Comparison of ENCODE assay signal across 10 cellular contexts in the genomic region with DNA sequence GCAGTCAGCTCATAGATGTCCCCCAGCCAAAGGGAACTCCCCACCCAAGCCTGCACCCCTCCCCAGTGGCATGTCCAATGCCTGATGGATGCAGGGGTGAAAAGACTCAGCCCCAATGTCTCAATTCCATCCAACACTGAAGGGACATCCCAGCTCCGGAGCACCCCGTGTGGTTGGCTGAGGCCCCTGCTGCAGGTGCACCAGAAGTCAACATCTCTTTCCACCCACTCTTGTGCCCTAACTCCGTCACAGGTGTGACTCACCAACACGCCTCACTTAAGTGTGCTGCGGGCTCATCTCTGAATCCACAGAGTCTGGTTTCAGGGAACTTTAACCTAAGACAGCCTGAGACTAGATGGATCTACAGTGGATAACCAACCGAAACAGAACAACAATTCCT. TPM values are rescaled to one million over a fixed set of nuclear protein-coding genes. Genes with fewer than 3 reads are reported as not detected.
DNase-seq lines count a peak whose midpoint lies in the region; ATAC-seq and TF ChIP-seq lines count a peak whose summit lies in the region.
"Had no signal": no experiment of that assay in that cellular context is flagged by ENCODE, and none has a peak within 500 bp of the region (broad histone marks: within the 10 kb centered on the region; RNA-seq: fewer than 3 reads in every experiment).

No MANE protein-coding gene starts in this region.

- no peak overlapping the region for H3K4me3 ChIP-seq in DND-41 (ENCODE audit: low read depth in 1 of 2, low read length in 2 of 2)

- H3K4me1 Mint-ChIP-seq in activated naive CD8-positive, alpha-beta T cell treated with anti-CD3 and anti-CD28 coated beads, Interleukin-2, amount 50 U/mL, for 24 hours, result peaks cover 3% of the 10 kb centered on the region

- no peaks in the 10 kb centered on the region for H3K36me3 Mint-ChIP-seq in activated naive CD8-positive, alpha-beta T cell treated with anti-CD3 and anti-CD28 coated beads, Interleukin-2, amount 50 U/mL, for 24 hours (ENCODE audit: low read depth)

- H3K9me3 Mint-ChIP-seq in activated naive CD8-positive, alpha-beta T cell treated with anti-CD3 and anti-CD28 coated beads, Interleukin-2, amount 50 U/mL, for 24 hours, result no peaks in the 10 kb centered on the region

- H3K27ac ChIP-seq in DND-41 (ENCODE audit: low read length), result no peak overlapping the region

- DNase-seq in DND-41, result no peak
- DNase-seq in NAMALWA (ENCODE audit: low spot score), result peak; percentile 26
- peak; percentile 32 for DNase-seq in activated naive CD8-positive, alpha-beta T cell treated with anti-CD3 and anti-CD28 coated beads, Interleukin-2, amount 50 U/mL, for 24 hours
- DNase-seq in stimulated activated CD4-positive, alpha-beta T cell treated with anti-CD3 and anti-CD28 coated beads, Interleukin-15, amount 100 ng/mL, for 48 hours (ENCODE audit: low read depth in 2 of 2), result peak; percentile 41 to 44
- no peak for DNase-seq in GM10266 (ENCODE audit: extremely low spot score)
- no peak for DNase-seq in mucosa of gallbladder (ENCODE audit: low spot score)
- DNase-seq: GF-D8, NCI-H1105 treated with DMSO at 0.1 percent for 48 hours had no signal

- no peak overlapping the region for H3K4me3 Mint-ChIP-seq in activated naive CD8-positive, alpha-beta T cell treated with anti-CD3 and anti-CD28 coated beads, Interleukin-2, amount 50 U/mL, for 24 hours

- H3K4me1 ChIP-seq in DND-41 (ENCODE audit: insufficient read depth, low read length), result no peaks in the 10 kb centered on the region

- no peaks in the 10 kb centered on the region for H3K27me3 ChIP-seq in DND-41 (ENCODE audit: insufficient read depth, low read length, poor library complexity)

- no peak overlapping the region for H3K27ac Mint-ChIP-seq in activated naive CD8-positive, alpha-beta T cell treated with anti-CD3 and anti-CD28 coated beads, Interleukin-2, amount 50 U/mL, for 24 hours

- H4K20me1 ChIP-seq in DND-41 (ENCODE audit: insufficient read depth, low read length), result no peaks in the 10 kb centered on the region

- H3K27me3 Mint-ChIP-seq in activated naive CD8-positive, alpha-beta T cell treated with anti-CD3 and anti-CD28 coated beads, Interleukin-2, amount 50 U/mL, for 24 hours, result peaks cover 3% of the 10 kb centered on the region

- H2AFZ ChIP-seq in DND-41 (ENCODE audit: low read depth, low read length), result no peak overlapping the region

- no peaks in the 10 kb centered on the region for H3K9me3 ChIP-seq in DND-41 (ENCODE audit: insufficient read depth, low read length, severe bottlenecking)

- TF ChIP-seq CTCF in DND-41 (IDR thresholded peaks at IDR 0.05; ENCODE audit: borderline replicate concordance, extremely low read depth, low read length, poor library complexity, severe bottlenecking), result peak; percentile 35
- no peak for TF ChIP-seq CTCF in GM10266 (IDR thresholded peaks at IDR 0.05; ENCODE audit: control insufficient read depth, insufficient read depth, low read depth, missing control alignments)

- 0 out of 3 replicates have a peak, but pooled peaks have one; percentile 29 for ATAC-seq in DND-41 (ENCODE audit: insufficient read depth, low read depth)
- ATAC-seq in activated naive CD8-positive, alpha-beta T cell treated with anti-CD3 and anti-CD28 coated beads, Interleukin-2, amount 50 U/mL, for 24 hours, result peak; percentile 83
- ATAC-seq in GM18498 (IDR thresholded peaks at IDR 0.05; ENCODE audit: unreplicated experiment), result no peak
- ATAC-seq in GM21786 (IDR thresholded peaks at IDR 0.05; ENCODE audit: unreplicated experiment), result no peak

- H3K36me3 ChIP-seq in DND-41 (ENCODE audit: insufficient read depth, low read length), result no peaks in the 10 kb centered on the region

- H3K79me2 ChIP-seq in DND-41 (ENCODE audit: insufficient read depth, low read length), result no peaks in the 10 kb centered on the region

- no peak overlapping the region for H3K4me2 ChIP-seq in DND-41 (ENCODE audit: insufficient read depth, low read length)

- H3K9ac ChIP-seq in DND-41 (ENCODE audit: low read depth, low read length), result no peak overlapping the region

RNA-seq across cellular contexts. Expression of a gene that starts 40.9 kb away (rescaled TPM):
- total RNA-seq in mucosa of gallbladder, result 27.6 TPM

Comparison
In these comparisons a context has a peak if more than half of its experiments do, and no peak if none do; other contexts are left out.
1. ATAC-seq: peak in DND-41 (single experiment) and activated naive CD8-positive, alpha-beta T cell treated with anti-CD3 and anti-CD28 coated beads, Interleukin-2, amount 50 U/mL, for 24 hours (single experiment); none in GM18498 (single experiment) and GM21786 (single experiment).
2. DNase-seq: peak in NAMALWA (single experiment), activated naive CD8-positive, alpha-beta T cell treated with anti-CD3 and anti-CD28 coated beads, Interleukin-2, amount 50 U/mL, for 24 hours (single experiment) and stimulated activated CD4-positive, alpha-beta T cell treated with anti-CD3 and anti-CD28 coated beads, Interleukin-15, amount 100 ng/mL, for 48 hours (2 of 2); none in DND-41 (single experiment), GM10266 (single experiment) and mucosa of gallbladder (single experiment).